Comparison of ENCODE assay signal across 10 cellular contexts in the genomic region with DNA sequence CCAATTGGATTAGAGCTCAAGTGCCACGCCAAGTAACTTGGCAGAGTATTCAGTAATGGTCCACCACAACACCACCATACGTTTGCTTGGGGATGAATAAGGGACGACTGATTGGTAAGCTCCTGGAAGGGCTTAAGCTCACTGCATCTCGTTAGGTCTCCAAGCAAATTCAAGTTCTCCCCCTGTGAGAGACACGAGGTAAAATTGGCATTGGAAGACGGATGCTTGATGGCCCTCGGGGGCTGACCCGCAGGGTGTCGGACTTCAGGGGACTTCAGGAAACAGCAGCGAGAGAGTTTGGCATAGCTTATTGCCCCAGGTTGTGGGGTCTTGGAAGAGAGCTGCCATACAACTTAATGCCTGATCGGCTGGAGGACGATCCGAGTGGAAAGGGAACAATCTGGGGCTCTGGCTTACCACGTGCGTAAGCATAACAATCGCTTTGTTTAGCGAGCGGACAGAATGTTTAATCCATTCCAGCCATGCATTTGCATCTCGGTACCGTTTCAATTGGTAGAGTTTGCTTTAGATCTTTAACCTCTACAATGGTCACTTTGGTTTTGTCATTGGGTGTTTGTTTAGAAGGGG. TPM values are rescaled to one million over a fixed set of nuclear protein-coding genes. Genes with fewer than 3 reads are reported as not detected.
DNase-seq lines count a peak whose midpoint lies in the region; ATAC-seq, FAIRE-seq and TF ChIP-seq lines count a peak whose summit lies in the region.
"Had no signal": no experiment of that assay in that cellular context is flagged by ENCODE, and none has a peak within 500 bp of the region (broad histone marks: within the 10 kb centered on the region; RNA-seq: fewer than 3 reads in every experiment).

No MANE protein-coding gene starts in this region.

- peak overlapping the region; percentile 98 for H3K27ac ChIP-seq in Panc1 (ENCODE audit: low read length)
- peak overlapping the region; percentile 51; the same call in 1 of the 2 replicates for H3K27ac ChIP-seq in H1 (ENCODE audit: low read depth, low read length)
- H3K27ac ChIP-seq: thoracic aorta had no signal

- H3K23me2 ChIP-seq in H1 (ENCODE audit: low read depth, low read length) = peaks cover 37% of the 10 kb centered on the region

- POLR2A ChIA-PET in Panc1 (lab: Charles Lee) (interaction anchor here (0.6 kb wide), 1 partner anchor 217 kb away, joined by 3 read pairs; no protein-coding TSS in a partner anchor), H1 (lab: Charles Lee; ENCODE audit: partially characterized antibody) (interaction anchor here (0.6 to 18.5 kb wide), 20 partner anchors 7 to 1588 kb away, joined by 3 to 1132 read pairs (median 4); no protein-coding TSS in a partner anchor)

- no peak overlapping the region for H2AFZ ChIP-seq in H1 (ENCODE audit: low read length)

- no peak overlapping the region for H2BK15ac ChIP-seq in H1 (ENCODE audit: low read length)

- no peak overlapping the region for H4K5ac ChIP-seq in H1 (ENCODE audit: insufficient read length, low read depth, low read length)

- no peak for DNase-seq in T-helper 1 cell
- DNase-seq in Panc1 (ENCODE audit: low read depth, low spot score) = no peak
- no peak for DNase-seq in H1 (ENCODE audit: low read depth in 1 of 2, low spot score in 2 of 2)
- DNase-seq in retinal pigment epithelial cell (ENCODE audit: low read depth) = no peak
- DNase-seq in SIG-M5 (lab: John Stamatoyannopoulos, UW) = no peak
- DNase-seq: retina had no signal

- H3K27ac Mint-ChIP-seq in T-helper 1 cell treated with Interleukin-12 subunit alpha and Interleukin-12 subunit beta and Interleukin-4 antibody, amounts not matched to agents 30 μg/mL and 1 μg/mL, for 36 hours = peak overlapping the region; percentile 64

- peak overlapping the region; percentile 39; the same call in 1 of the 2 replicates for H3K18ac ChIP-seq in H1 (ENCODE audit: extremely low read depth, low read length)

- H3K4me1 Mint-ChIP-seq in T-helper 1 cell treated with Interleukin-12 subunit alpha and Interleukin-12 subunit beta and Interleukin-4 antibody, amounts not matched to agents 30 μg/mL and 1 μg/mL, for 36 hours (ENCODE audit: low read depth) = peaks cover 63% of the 10 kb centered on the region

- H3K27me3 ChIP-seq in Panc1 (ENCODE audit: control insufficient read depth, insufficient read depth, low read length) (no peaks in the 10 kb centered on the region), H1 (replicated peaks in 1 of 4; ENCODE audit: control insufficient read depth in 3 of 4, extremely low read depth in 1 of 4, insufficient read depth in 3 of 4, low read length in 3 of 4) (peaks cover 0 to 1% (median 0%) of the 10 kb centered on the region in 4 experiments; a peak in 1 of 7 replicates)

- CTCF ChIA-PET in Panc1 (lab: Charles Lee) (no interaction called here), H1 (lab: Charles Lee; ENCODE audit: partially characterized antibody) (interaction anchor here (1.3 to 4.7 kb wide), 6 partner anchors 9 to 65 kb away, joined by 3 to 53 read pairs (median 8); no protein-coding TSS in a partner anchor)

- H2BK5ac ChIP-seq in H1 (ENCODE audit: low read depth, low read length) = no peak overlapping the region; the same call in 1 of the 2 replicates

- H3K36me3 ChIP-seq in Panc1 (ENCODE audit: control insufficient read depth, insufficient read depth, low read length) (peaks cover 81% of the 10 kb centered on the region), H1 (ENCODE audit: control insufficient read depth in 2 of 4, insufficient read depth in 4 of 4, low read length in 3 of 4) (peaks cover 76 to 90% (median 86%) of the 10 kb centered on the region in 4 experiments)

- in situ Hi-C loops in Panc1 (cut with HindIII; ENCODE audit: low pct_unique_long_range_greater_than_20kb, low sequenced_read_pairs) = no loop called here

- H3K23ac ChIP-seq in H1 (ENCODE audit: insufficient read length) = no peak overlapping the region

- H4K91ac ChIP-seq in H1 (replicated peaks; ENCODE audit: insufficient read length, low read length) = no peak overlapping the region

- intact Hi-C loops in Panc1 (cut with micrococcal nuclease; ENCODE audit: unreplicated experiment) = no loop called here

- peak overlapping the region; percentile 97 for H3K4me2 ChIP-seq in H1 (ENCODE audit: insufficient read depth in 1 of 2, low read depth in 2 of 2, low read length in 2 of 2)

- peak in 1 of 2 experiments; percentile 72; a peak in 2 of 3 replicates for TF ChIP-seq POLR2A in H1 (IDR thresholded peaks at IDR 0.05; ENCODE audit: control extremely low read depth in 1 of 2, low read depth in 2 of 2, low read length in 2 of 2)

- H2AK5ac ChIP-seq in H1 (ENCODE audit: low read depth, low read length) = no peak overlapping the region

- H2BK12ac ChIP-seq in H1 (ENCODE audit: low read depth, low read length) = no peak overlapping the region

- no peaks in the 10 kb centered on the region for H3K9me3 ChIP-seq in Panc1 (ENCODE audit: control insufficient read depth, insufficient read depth, low read depth, low read length)
- H3K9me3 ChIP-seq in H1 (ENCODE audit: insufficient read depth in 2 of 2, low read depth in 1 of 2, low read length in 1 of 2) = no peaks in the 10 kb centered on the region

- H3K4me3 ChIP-seq in Panc1 (ENCODE audit: low read depth in 2 of 2, low read length in 2 of 2) (peak overlapping the region; percentile 93 to 96), H1 (ENCODE audit: extremely low read depth in 1 of 4, insufficient read depth in 2 of 4, low read depth in 3 of 4, low read length in 4 of 4) (peak overlapping the region; percentile 73 to 97 (median 92)), retinal pigment epithelial cell (ENCODE audit: low read length) (peak overlapping the region; percentile 100)
- H3K4me3 ChIP-seq: thoracic aorta had no signal

- no peak overlapping the region for H3K4ac ChIP-seq in H1 (replicated peaks; ENCODE audit: insufficient read length, low read depth, low read length)

- H3K4me3 Mint-ChIP-seq in T-helper 1 cell treated with Interleukin-12 subunit alpha and Interleukin-12 subunit beta and Interleukin-4 antibody, amounts not matched to agents 30 μg/mL and 1 μg/mL, for 36 hours = peak overlapping the region; percentile 93

- H3K36me3 Mint-ChIP-seq in T-helper 1 cell treated with Interleukin-12 subunit alpha and Interleukin-12 subunit beta and Interleukin-4 antibody, amounts not matched to agents 30 μg/mL and 1 μg/mL, for 36 hours (ENCODE audit: low read depth) = peaks cover 94% of the 10 kb centered on the region

- no peak for TF ChIP-seq CTCF in Panc1 (IDR thresholded peaks at IDR 0.05)
- TF ChIP-seq CTCF in H1 (IDR thresholded peaks at IDR 0.05; ENCODE audit: control extremely low read depth in 1 of 3, insufficient read depth in 1 of 3, low read depth in 1 of 3, low read length in 3 of 3) = no peak
- TF ChIP-seq CTCF in retinal pigment epithelial cell (conservative IDR thresholded peaks at IDR 0.05; ENCODE audit: low read depth, low read length) = no peak

- no peak overlapping the region for H4K8ac ChIP-seq in H1 (ENCODE audit: extremely low read depth, insufficient read depth, low read length)

- no peak for ATAC-seq in Panc1
- no peak for ATAC-seq in GM21619 (IDR thresholded peaks at IDR 0.05; ENCODE audit: unreplicated experiment)
- no peak for ATAC-seq in activated CD4-positive, CD25-positive, alpha-beta regulatory T cell treated with anti-CD3 and anti-CD28 coated beads, Interleukin-2, amount 50 U/mL, for 24 hours

- no peaks in the 10 kb centered on the region for H3K27me3 Mint-ChIP-seq in T-helper 1 cell treated with Interleukin-12 subunit alpha and Interleukin-12 subunit beta and Interleukin-4 antibody, amounts not matched to agents 30 μg/mL and 1 μg/mL, for 36 hours (ENCODE audit: low read depth)

- H3K56ac ChIP-seq in H1 (replicated peaks; ENCODE audit: insufficient read length, low read depth, low read length) = no peak overlapping the region

- peaks cover 60 to 93% of the 10 kb centered on the region in 2 experiments for H3K79me2 ChIP-seq in H1 (ENCODE audit: control insufficient read depth in 1 of 2, insufficient read depth in 2 of 2, low read length in 2 of 2)

- peaks cover 53% of the 10 kb centered on the region for H3K4me1 ChIP-seq in Panc1 (ENCODE audit: control insufficient read depth, insufficient read depth, low read length)
- peaks cover 3 to 16% (median 10%) of the 10 kb centered on the region in 4 experiments; a peak in 6 of 7 replicates for H3K4me1 ChIP-seq in H1 (replicated peaks in 1 of 4; ENCODE audit: control insufficient read depth in 3 of 4, insufficient read depth in 4 of 4, low read length in 3 of 4)

- no TSS peak for BruUV-seq in Panc1 (replicated peaks; lab: Mats Ljungman, UMichigan)

- FAIRE-seq in H1 (lab: Jason Lieb, UNC) = no peak

- H3K79me1 ChIP-seq in H1 (ENCODE audit: low read depth, low read length) = peaks cover 3% of the 10 kb centered on the region

- H2BK20ac ChIP-seq in H1 (ENCODE audit: low read length) = no peak overlapping the region

- peaks cover 63 to 67% of the 10 kb centered on the region in 2 experiments for H4K20me1 ChIP-seq in H1 (replicated peaks in 1 of 2; ENCODE audit: control insufficient read depth in 1 of 2, insufficient read depth in 2 of 2, low read length in 2 of 2)

- H2BK120ac ChIP-seq in H1 (replicated peaks; ENCODE audit: low read depth, low read length) = no peak overlapping the region

- TF ChIP-seq RAD21 in H1 (IDR thresholded peaks at IDR 0.05 in 1 of 2, conservative IDR thresholded peaks at IDR 0.05 in 1 of 2; ENCODE audit: low read depth in 2 of 2, low read length in 2 of 2) = no peak

- H3K9ac ChIP-seq in H1 (replicated peaks in 1 of 4; ENCODE audit: extremely low read depth in 1 of 4, low read depth in 3 of 4, low read length in 3 of 4) = peak overlapping the region; percentile 81 to 98 (median 94)

- no peak overlapping the region for H3K14ac ChIP-seq in H1 (ENCODE audit: insufficient read length)

- peaks cover 71% of the 10 kb centered on the region for H3K9me3 Mint-ChIP-seq in T-helper 1 cell treated with Interleukin-12 subunit alpha and Interleukin-12 subunit beta and Interleukin-4 antibody, amounts not matched to agents 30 μg/mL and 1 μg/mL, for 36 hours

- no peak for TF ChIP-seq EP300 in H1 (IDR thresholded peaks at IDR 0.05; ENCODE audit: borderline replicate concordance in 1 of 2, low read depth in 2 of 2, low read length in 2 of 2)

- 22% methylated on average over 20 of the region's 20 CpGs; no CpG with 5 or more reads in 1 of the 2 experiments for WGBS in H1 (ENCODE audit: extremely low coverage in 1 of 2, insufficient coverage in 1 of 2, insufficient read length in 1 of 2, insufficient replicate concordance in 2 of 2, low coverage in 1 of 2, low lambda C conversion rate in 2 of 2, missing lambda C conversion rate in 1 of 2), 2 experiments

RNA-seq across cellular contexts. Expression of a gene that starts 4.8 kb away (rescaled TPM):
- total RNA-seq in Panc1 (2021; ENCODE audit: unreplicated experiment) = 39.4 TPM
- 22.5 TPM for polyA plus RNA-seq in Panc1 (2012; ENCODE audit: insufficient read length)
- total RNA-seq in H1 (2021; fragmentation: NEBNext Ultra II Directional; extraction: Animal tissue kit (Norgen Biotek cat#: 25700)) = 11.3 and 13.0 TPM in 2 replicates
- 3.1 and 3.4 TPM in 2 replicates for polyA plus RNA-seq in H1 (2011; rRNA removed)
- polyA plus RNA-seq in H1 (2011; cell fraction: cytosol; rRNA removed) = 3.0 TPM
- 4.0 TPM for polyA plus RNA-seq in H1 (2011; cell fraction: nucleus; rRNA removed)
- polyA plus RNA-seq in H1 (2012, experiment 1 of 2) = 6.4 to 8.0 TPM (median 7.3 TPM) in 4 replicates
- polyA plus RNA-seq in H1 (2012, experiment 2 of 2) = 1.5 TPM
- 5.6 TPM for polyA plus RNA-seq in H1 (2013, experiment 1 of 2)
- polyA plus RNA-seq in H1 (2013, experiment 2 of 2) = 5.2 TPM
- polyA minus RNA-seq in H1 (2011; rRNA and poly(A)+ RNA removed) = 9.0 and 12.8 TPM in 2 replicates
- 5.4 TPM for polyA minus RNA-seq in H1 (2011; cell fraction: cytosol; rRNA and poly(A)+ RNA removed)
- polyA minus RNA-seq in H1 (2011; cell fraction: nucleus; rRNA and poly(A)+ RNA removed) = 7.1 TPM
